Comparison of ENCODE assay signal across 8 cellular contexts in the genomic region with DNA sequence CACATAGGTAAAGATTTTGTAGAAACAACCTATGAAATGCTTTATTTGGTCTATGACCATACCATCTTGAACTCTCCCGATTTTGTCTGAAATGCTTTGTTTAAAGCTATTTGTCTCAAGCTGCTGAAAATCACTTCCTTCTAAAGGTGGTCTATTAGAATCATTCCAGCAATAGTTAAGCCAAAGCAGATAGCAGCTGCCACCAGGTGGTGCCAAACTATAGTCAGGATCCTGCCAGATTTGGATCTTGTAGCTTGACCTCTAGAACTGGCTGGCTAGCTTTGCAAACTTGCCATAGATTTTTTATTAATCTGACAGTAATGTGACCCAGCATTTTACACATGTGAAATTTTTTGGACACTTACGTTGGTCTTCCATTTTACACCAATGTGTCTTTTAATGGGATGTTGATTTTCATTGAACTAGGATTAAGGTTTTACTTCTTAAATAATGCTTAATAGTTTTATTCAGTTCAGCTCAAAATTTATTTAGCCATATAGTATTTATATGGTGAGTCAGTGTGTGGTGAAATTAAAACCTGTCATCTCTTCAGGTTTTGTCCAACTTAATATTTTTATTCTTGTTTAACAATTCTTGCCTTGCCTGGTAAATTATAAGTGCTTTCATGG. TPM values are rescaled to one million over a fixed set of nuclear protein-coding genes. Genes with fewer than 3 reads are reported as not detected.
DNase-seq lines count a peak whose midpoint lies in the region; ATAC-seq and TF ChIP-seq lines count a peak whose summit lies in the region.

No MANE protein-coding gene starts in this region.

- H3K27ac ChIP-seq in HL-60 (replicated peaks) (no peak overlapping the region), SU-DHL-6 (ENCODE audit: low read depth, low read length) (no peak overlapping the region), esophagus squamous epithelium (no peak overlapping the region), neuronal stem cell (replicated peaks; ENCODE audit: low read length) (no peak overlapping the region)

- no peak for TF ChIP-seq POLR2A in esophagus squamous epithelium (IDR thresholded peaks at IDR 0.05)

- TF ChIP-seq CTCF in HL-60 (IDR thresholded peaks at IDR 0.05; ENCODE audit: insufficient read depth, low read length) (peak; percentile 59), SU-DHL-6 (IDR thresholded peaks at IDR 0.05; ENCODE audit: insufficient read depth, low read length, poor library complexity, severe bottlenecking) (peak; percentile 59), esophagus squamous epithelium (IDR thresholded peaks at IDR 0.05) (peak in 5 of 6 experiments; percentile 34 to 66 (median 58))

- no peak overlapping the region for H3K4ac ChIP-seq in neuronal stem cell (ENCODE audit: low read length)

- H3K9me2 ChIP-seq in SU-DHL-6 (replicated peaks; ENCODE audit: insufficient read depth, low read length) = no peaks in the 10 kb centered on the region

- H4K8ac ChIP-seq in neuronal stem cell (ENCODE audit: low read depth, low read length) = no peak overlapping the region

- H3K4me2 ChIP-seq in SU-DHL-6 (ENCODE audit: low read depth, low read length, poor library complexity, severe bottlenecking) (no peak overlapping the region), neuronal stem cell (ENCODE audit: insufficient read depth, low read length, poor library complexity, severe bottlenecking) (no peak overlapping the region)

- 31 to 36% methylated on average over 2 of the region's 2 CpGs for WGBS in esophagus squamous epithelium, 2 donors
- no CpG with 5 or more reads among the region's 2 CpGs for WGBS in neuronal stem cell (ENCODE audit: extremely low coverage in 2 of 2, insufficient read length in 2 of 2, insufficient replicate concordance in 1 of 2), 2 donors

- ATAC-seq in HG03097 (IDR thresholded peaks at IDR 0.05; ENCODE audit: low FRiP score, unreplicated experiment) = no peak

- no peak overlapping the region for H3K4me3 ChIP-seq in HL-60 (replicated peaks; ENCODE audit: insufficient read depth, low read length)
- H3K4me3 ChIP-seq in SU-DHL-6 (ENCODE audit: insufficient read depth, low read length, poor library complexity, severe bottlenecking) = no peak overlapping the region
- H3K4me3 ChIP-seq in esophagus squamous epithelium = no peak overlapping the region
- H3K4me3 ChIP-seq in neuronal stem cell (ENCODE audit: low read length in 2 of 2) = no peak overlapping the region

- H2AFZ ChIP-seq in SU-DHL-6 (ENCODE audit: low read depth, low read length, severe bottlenecking) (no peak overlapping the region), neuronal stem cell (ENCODE audit: low read length) (no peak overlapping the region)

- no peak overlapping the region for H3K18ac ChIP-seq in neuronal stem cell (ENCODE audit: low read length)

- H3K9me3 ChIP-seq in SU-DHL-6 (ENCODE audit: insufficient read depth, low read length) (no peaks in the 10 kb centered on the region), esophagus squamous epithelium (no peaks in the 10 kb centered on the region), neuronal stem cell (replicated peaks in 1 of 2; ENCODE audit: control insufficient read depth in 2 of 2, insufficient read depth in 1 of 2, low read depth in 1 of 2, low read length in 2 of 2) (no peaks in the 10 kb centered on the region)

- H3K27me3 ChIP-seq in HL-60 (ENCODE audit: insufficient read depth, poor library complexity, severe bottlenecking) = no peaks in the 10 kb centered on the region
- H3K27me3 ChIP-seq in SU-DHL-6 (ENCODE audit: low read length) = no peaks in the 10 kb centered on the region
- no peaks in the 10 kb centered on the region for H3K27me3 ChIP-seq in esophagus squamous epithelium
- H3K27me3 ChIP-seq in neuronal stem cell (ENCODE audit: control insufficient read depth in 3 of 3, insufficient read depth in 3 of 3, low read depth in 1 of 3, low read length in 3 of 3) = no peaks in the 10 kb centered on the region

- no peak overlapping the region for H2BK120ac ChIP-seq in neuronal stem cell (ENCODE audit: low read depth, low read length)

- H2BK5ac ChIP-seq in neuronal stem cell (ENCODE audit: low read length) = no peak overlapping the region

- no peak overlapping the region for H2AK5ac ChIP-seq in neuronal stem cell (ENCODE audit: low read depth, low read length)

- H4K20me1 ChIP-seq in SU-DHL-6 (ENCODE audit: low read depth, low read length) = no peaks in the 10 kb centered on the region

- H3K23ac ChIP-seq in neuronal stem cell (ENCODE audit: low read depth, low read length, poor library complexity) = no peak overlapping the region

- H3K9ac ChIP-seq in SU-DHL-6 (ENCODE audit: low read length) (no peak overlapping the region), neuronal stem cell (ENCODE audit: low read depth, low read length, poor library complexity) (no peak overlapping the region)

- no peak overlapping the region for H2BK15ac ChIP-seq in neuronal stem cell (ENCODE audit: low read length)

- no peaks in the 10 kb centered on the region for H3K79me1 ChIP-seq in neuronal stem cell (ENCODE audit: low read depth, low read length)

- intact Hi-C loops in esophagus squamous epithelium (cut with DNase I) = no loop called here

- H3F3A ChIP-seq in SU-DHL-6 (ENCODE audit: insufficient read depth) = no peaks in the 10 kb centered on the region

- H3K36me3 ChIP-seq in SU-DHL-6 (ENCODE audit: low read length) (peaks cover 58% of the 10 kb centered on the region), esophagus squamous epithelium (peaks cover 0 to 33% (median 19%) of the 10 kb centered on the region in 3 donors), neuronal stem cell (replicated peaks in 1 of 2; ENCODE audit: control insufficient read depth in 2 of 2, insufficient read depth in 2 of 2, low read length in 2 of 2) (peaks cover 0 to 12% of the 10 kb centered on the region in 2 donors)

- H3K14ac ChIP-seq in neuronal stem cell (ENCODE audit: low read length) = no peak overlapping the region

- H4K91ac ChIP-seq in neuronal stem cell (ENCODE audit: low read depth, low read length, poor library complexity) = no peak overlapping the region

- DNase-seq in DMS 273 (lab: John Stamatoyannopoulos, UW; ENCODE audit: unreplicated experiment) (peak; percentile 59), DMS 273 treated with DMSO at 0.1 percent for 48 hours (lab: John Stamatoyannopoulos, UW) (no peak), HL-60 (ENCODE audit: low read depth in 1 of 2, low spot score in 1 of 2) (peak in 1 of 2 experiments; percentile 42), esophagus squamous epithelium (lab: John Stamatoyannopoulos, UW) (no peak), neuronal stem cell (ENCODE audit: low spot score) (peak; percentile 20), activated T-cell treated with anti-CD3 and anti-CD28 coated beads for 4 hours (no peak)

- no peaks in the 10 kb centered on the region for H3K4me1 ChIP-seq in esophagus squamous epithelium
- H3K4me1 ChIP-seq in neuronal stem cell (ENCODE audit: control insufficient read depth in 2 of 2, insufficient read depth in 1 of 2, low read depth in 1 of 2, low read length in 2 of 2) = no peaks in the 10 kb centered on the region

- H2BK12ac ChIP-seq in neuronal stem cell (ENCODE audit: low read length) = no peak overlapping the region

- H3K79me2 ChIP-seq in SU-DHL-6 (ENCODE audit: insufficient read depth, low read length) = no peaks in the 10 kb centered on the region

RNA-seq across cellular contexts. Expression of gene CTR9, which starts 19.7 kb away (rescaled TPM):
- 10 to 100 TPM; 21.4 to 34.4 (median 27.0) TPM for total RNA-seq in esophagus squamous epithelium
- 17.0 TPM for polyA plus RNA-seq in neuronal stem cell (2013, experiment 1 of 2)
- 16.6 TPM for polyA plus RNA-seq in neuronal stem cell (2013, experiment 2 of 2)

RNA-seq across cellular contexts. Expression of gene EIF4G2, which starts 38.0 kb away (rescaled TPM):
- 100 to 1,000 TPM; 476 to 665 (median 547) TPM for total RNA-seq in esophagus squamous epithelium
- 741 TPM for polyA plus RNA-seq in neuronal stem cell (2013, experiment 1 of 2)
- 763 TPM for polyA plus RNA-seq in neuronal stem cell (2013, experiment 2 of 2)

Comparison
In these comparisons a context has a peak if more than half of its experiments do, and no peak if none do; other contexts are left out.
1. DNase-seq: peak in DMS 273 (single experiment) and neuronal stem cell (single experiment); none in DMS 273 treated with DMSO at 0.1 percent for 48 hours (single experiment), esophagus squamous epithelium (single experiment) and activated T-cell treated with anti-CD3 and anti-CD28 coated beads for 4 hours (single experiment).
2. Peak in every context shown above with its lines, with median percentiles within 50 percentile points of each other: CTCF ChIP-seq.